In genomic region chr5:173451651-173452050, GRCh38 we compare ENCODE assay signal across 21 cellular contexts.
A peak's percentile ranks its signal among the peaks of the same experiment; 100 is the strongest.
DNase-seq lines count a peak whose midpoint lies in the region; ATAC-seq and TF ChIP-seq lines count a peak whose summit lies in the region.
"Had no signal": no experiment of that assay in that cellular context is flagged by ENCODE, and none has a peak within 500 bp of the region (broad histone marks: within the 10 kb centered on the region; RNA-seq: fewer than 3 reads in every experiment).

No MANE protein-coding gene starts in this region.

- peaks cover 5% of the 10 kb centered on the region for H3K27me3 Mint-ChIP-seq in activated naive CD8-positive, alpha-beta T cell treated with anti-CD3 and anti-CD28 coated beads, Interleukin-2, amount 50 U/mL, for 24 hours

- no peak for ATAC-seq in heart right ventricle
- no peak for ATAC-seq in left ventricle myocardium superior
- ATAC-seq in activated naive CD8-positive, alpha-beta T cell treated with anti-CD3 and anti-CD28 coated beads, Interleukin-2, amount 50 U/mL, for 24 hours: no peak
- ATAC-seq: natural killer cell had no signal

- no peaks in the 10 kb centered on the region for H3K4me1 Mint-ChIP-seq in activated naive CD8-positive, alpha-beta T cell treated with anti-CD3 and anti-CD28 coated beads, Interleukin-2, amount 50 U/mL, for 24 hours
- H3K4me1 Mint-ChIP-seq: immature natural killer cell, natural killer cell had no signal

- H3K9me3 Mint-ChIP-seq in activated naive CD8-positive, alpha-beta T cell treated with anti-CD3 and anti-CD28 coated beads, Interleukin-2, amount 50 U/mL, for 24 hours: no peaks in the 10 kb centered on the region
- H3K9me3 Mint-ChIP-seq: activated T-helper 1 cell treated with anti-CD3 and anti-CD28 coated beads, Interleukin-12 subunit alpha, Interleukin-12 subunit beta, Interleukin-2, Interleukin-4 antibody, amounts not matched to agents 30 ng/mL and 10 ng/mL and 1 ng/mL, durations not matched to agents 14 hours and 24 hours and 36 hours; immature natural killer cell; natural killer cell had no signal

- no peaks in the 10 kb centered on the region for H3K79me2 ChIP-seq in OCI-LY7 (ENCODE audit: insufficient read depth, low read depth, low read length)

- no peak for TF ChIP-seq CTCF in heart right ventricle (IDR thresholded peaks at IDR 0.05)
- TF ChIP-seq CTCF in OCI-LY7 (conservative IDR thresholded peaks at IDR 0.05; ENCODE audit: low read length): no peak
- TF ChIP-seq CTCF in fibroblast of villous mesenchyme (IDR thresholded peaks at IDR 0.05; ENCODE audit: insufficient read depth, low read depth, low read length): no peak
- no peak for TF ChIP-seq CTCF in spleen (IDR thresholded peaks at IDR 0.05 in 8 of 11, conservative IDR thresholded peaks at IDR 0.05 in 3 of 11)

- H3K9me3 ChIP-seq in heart right ventricle: peaks cover 0 to 6% (median 0%) of the 10 kb centered on the region in 11 donors
- H3K9me3 ChIP-seq in OCI-LY7 (ENCODE audit: low read length): no peaks in the 10 kb centered on the region
- H3K9me3 ChIP-seq in spleen: no peaks in the 10 kb centered on the region
- H3K9me3 ChIP-seq: HAP-1, transverse colon had no signal

- DNase-seq in heart right ventricle (no peak), left ventricle myocardium superior (no peak), OCI-LY7 (ENCODE audit: low spot score) (no peak), fibroblast of villous mesenchyme (ENCODE audit: low read depth) (peak; percentile 5), spleen (no peak), NCI-H146 (lab: John Stamatoyannopoulos, UW) (no peak), NCI-H82 treated with DMSO at 0.1 percent for 48 hours (lab: John Stamatoyannopoulos, UW; ENCODE audit: unreplicated experiment) (no peak)
- DNase-seq in activated naive CD8-positive, alpha-beta T cell treated with anti-CD3 and anti-CD28 coated beads, Interleukin-2, amount 50 U/mL, for 24 hours: no peak
- DNase-seq: activated CD4-positive, alpha-beta T cell treated with anti-CD3 and anti-CD28 coated beads, Interleukin-2, amount 50 U/mL, for 1 hour; activated naive CD4-positive, alpha-beta T cell treated with anti-CD3 and anti-CD28 coated beads, Interleukin-2, amount 50 U/mL, for 16 hours; central memory CD4-positive, alpha-beta T cell; immature natural killer cell; midbrain; natural killer cell; NCI-H1092 treated with DMSO at 0.1 percent for 48 hours; NCI-H2029; NCI-H446; T-helper 9 cell; transverse colon had no signal

- 58% methylated on average over 2 of the region's 2 CpGs for WGBS in heart right ventricle, 2 donors
- WGBS in spleen, 5 donors: 68 to 84% (median 79%) methylated on average over 2 of the region's 2 CpGs

- H3K4me1 ChIP-seq in heart right ventricle (peaks cover 0 to 44% (median 13%) of the 10 kb centered on the region in 9 donors), OCI-LY7 (ENCODE audit: insufficient read depth, low read length, poor library complexity, severe bottlenecking) (no peaks in the 10 kb centered on the region), spleen (peaks cover 0 to 15% (median 8%) of the 10 kb centered on the region in 6 donors)
- H3K4me1 ChIP-seq: HAP-1, transverse colon had no signal

- no peaks in the 10 kb centered on the region for H4K20me1 ChIP-seq in OCI-LY7 (ENCODE audit: insufficient read depth, low read length)

- POLR2A ChIA-PET in OCI-LY7 (lab: Charles Lee): interaction anchor here (0.5 kb wide), 1 partner anchor 44 kb away, joined by 3 read pairs; no protein-coding TSS in a partner anchor

- peak overlapping the region; percentile 18 to 77 (median 49) for H3K27ac ChIP-seq in heart right ventricle
- H3K27ac ChIP-seq in OCI-LY7 (ENCODE audit: low read depth, low read length, poor library complexity, severe bottlenecking): no peak overlapping the region
- H3K27ac ChIP-seq in spleen: peak overlapping the region in 6 of 8 donors; percentile 9 to 71 (median 54)
- H3K27ac ChIP-seq: transverse colon had no signal

- H3K36me3 Mint-ChIP-seq in activated naive CD8-positive, alpha-beta T cell treated with anti-CD3 and anti-CD28 coated beads, Interleukin-2, amount 50 U/mL, for 24 hours (ENCODE audit: low read depth): no peaks in the 10 kb centered on the region
- H3K36me3 Mint-ChIP-seq: immature natural killer cell, natural killer cell had no signal

- H3K4me3 ChIP-seq in heart right ventricle (no peak overlapping the region), OCI-LY7 (ENCODE audit: low read depth, low read length, poor library complexity, severe bottlenecking) (no peak overlapping the region), fibroblast of villous mesenchyme (ENCODE audit: low read depth, low read length) (no peak overlapping the region), spleen (no peak overlapping the region)
- H3K4me3 ChIP-seq: HAP-1, transverse colon had no signal

- TF ChIP-seq POLR2A in spleen (IDR thresholded peaks at IDR 0.05): no peak

- no peak overlapping the region for H3K4me2 ChIP-seq in OCI-LY7 (ENCODE audit: low read length)

- H3K27me3 ChIP-seq in heart right ventricle (peaks cover 0 to 3% (median 0%) of the 10 kb centered on the region in 7 donors), spleen (replicated peaks in 1 of 7) (peaks cover 0 to 4% (median 0%) of the 10 kb centered on the region in 7 donors)
- H3K27me3 ChIP-seq: transverse colon had no signal

- H3K27ac Mint-ChIP-seq in activated naive CD8-positive, alpha-beta T cell treated with anti-CD3 and anti-CD28 coated beads, Interleukin-2, amount 50 U/mL, for 24 hours: no peak overlapping the region
- H3K27ac Mint-ChIP-seq: activated T-helper 1 cell treated with anti-CD3 and anti-CD28 coated beads, Interleukin-12 subunit alpha, Interleukin-12 subunit beta, Interleukin-2, Interleukin-4 antibody, amounts not matched to agents 30 ng/mL and 10 ng/mL and 1 ng/mL, durations not matched to agents 14 hours and 24 hours and 36 hours; immature natural killer cell; natural killer cell had no signal

- no peaks in the 10 kb centered on the region for H3K9me2 ChIP-seq in OCI-LY7 (ENCODE audit: insufficient read depth, low read length)

- peak overlapping the region; percentile 53; the same call in 1 of the 2 replicates for H2AFZ ChIP-seq in OCI-LY7 (ENCODE audit: low read length)

- intact Hi-C loops in heart right ventricle (cut with DNase I) (no loop called here), left ventricle myocardium superior (cut with micrococcal nuclease) (no loop called here), OCI-LY7 (cut with micrococcal nuclease; ENCODE audit: unreplicated experiment) (loop anchor here (5.0 kb wide), 1 partner anchor 121 kb away; no protein-coding TSS in a partner anchor), spleen (cut with DNase I; ENCODE audit: low total_unique reads) (no loop called here)

- H3K4me3 Mint-ChIP-seq in activated naive CD8-positive, alpha-beta T cell treated with anti-CD3 and anti-CD28 coated beads, Interleukin-2, amount 50 U/mL, for 24 hours: no peak overlapping the region
- H3K4me3 Mint-ChIP-seq: activated T-helper 1 cell treated with anti-CD3 and anti-CD28 coated beads, Interleukin-12 subunit alpha, Interleukin-12 subunit beta, Interleukin-2, Interleukin-4 antibody, amounts not matched to agents 30 ng/mL and 10 ng/mL and 1 ng/mL, durations not matched to agents 14 hours and 24 hours and 36 hours; immature natural killer cell; natural killer cell had no signal

- H3K36me3 ChIP-seq in heart right ventricle (no peaks in the 10 kb centered on the region), OCI-LY7 (ENCODE audit: insufficient read depth, low read length) (no peaks in the 10 kb centered on the region), spleen (no peaks in the 10 kb centered on the region)
- H3K36me3 ChIP-seq: HAP-1, transverse colon had no signal

- CTCF ChIA-PET in OCI-LY7 (lab: Charles Lee; ENCODE audit: unreplicated experiment): interaction anchor here (0.6 kb wide), 1 partner anchor 27 kb away, joined by 3 read pairs; no protein-coding TSS in a partner anchor

- no TSS peak for BruUV-seq in OCI-LY7 (replicated peaks; lab: Mats Ljungman, UMichigan)
